Comparison of ENCODE assay signal across 18 cellular contexts in the genomic region with DNA sequence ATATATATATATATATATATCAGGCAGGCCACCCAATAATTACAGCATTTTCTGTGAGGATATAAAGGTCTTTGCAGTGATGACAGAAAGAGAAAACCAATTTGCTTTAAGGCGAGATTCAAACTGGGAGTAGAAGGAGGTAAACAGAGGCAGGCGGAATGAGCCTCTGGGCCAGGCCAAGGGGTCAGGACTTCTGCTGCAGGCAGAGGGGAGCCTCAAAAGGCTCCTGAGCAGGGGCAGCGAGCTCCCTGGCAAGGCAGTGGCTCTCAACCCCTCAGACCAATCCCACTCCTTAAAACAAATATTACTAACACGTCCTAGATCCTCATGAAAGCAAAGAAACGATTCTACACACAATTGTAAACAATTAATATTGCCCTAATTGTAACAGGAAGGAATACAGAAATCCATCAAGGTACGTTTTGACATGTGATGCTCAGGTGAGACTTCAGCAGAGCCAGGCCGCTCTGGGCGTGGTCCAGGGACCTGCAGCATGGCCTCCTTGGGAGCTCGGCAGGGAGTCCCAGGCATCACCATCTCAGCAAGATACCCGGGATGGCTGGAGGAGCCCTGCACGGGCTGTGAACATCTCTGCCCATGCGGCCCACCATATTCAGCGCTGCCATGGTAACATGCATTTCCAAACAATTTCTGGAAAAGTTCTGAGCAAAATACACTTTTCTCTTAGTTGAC. TPM values are rescaled to one million over a fixed set of nuclear protein-coding genes. Genes with fewer than 3 reads are reported as not detected.
DNase-seq lines count a peak whose midpoint lies in the region; ATAC-seq and TF ChIP-seq lines count a peak whose summit lies in the region.
"Had no signal": no experiment of that assay in that cellular context is flagged by ENCODE, and none has a peak within 500 bp of the region (broad histone marks: within the 10 kb centered on the region; RNA-seq: fewer than 3 reads in every experiment).

No MANE protein-coding gene starts in this region.

- H3K9me3 Mint-ChIP-seq in activated CD8-positive, alpha-beta memory T cell treated with anti-CD3 and anti-CD28 coated beads, Interleukin-2, amount 10 ng/mL, durations not matched to agents 7 days and 5 days (ENCODE audit: low read depth) = no peaks in the 10 kb centered on the region
- no peaks in the 10 kb centered on the region for H3K9me3 Mint-ChIP-seq in chondrocyte (ENCODE audit: low read depth)
- H3K9me3 Mint-ChIP-seq: CD4-positive, alpha-beta memory T cell had no signal

- H3K36me3 ChIP-seq in BLaER1 treated with 17β-estradiol and CSF1 and Interleukin-3, amounts not matched to agents 10 nM and 100 nM = peaks cover 27 to 61% (median 41%) of the 10 kb centered on the region in 11 experiments
- H3K36me3 ChIP-seq in parathyroid adenoma (ENCODE audit: control insufficient read depth, insufficient read depth, low read length) = no peaks in the 10 kb centered on the region

- H3K36me3 Mint-ChIP-seq in activated CD8-positive, alpha-beta memory T cell treated with anti-CD3 and anti-CD28 coated beads, Interleukin-2, amount 10 ng/mL, durations not matched to agents 7 days and 5 days = peaks cover 4% of the 10 kb centered on the region
- peaks cover 2% of the 10 kb centered on the region for H3K36me3 Mint-ChIP-seq in chondrocyte (ENCODE audit: low read depth)

- no peak overlapping the region for H3K4me3 ChIP-seq in BLaER1 treated with 17β-estradiol and CSF1 and Interleukin-3, amounts not matched to agents 10 nM and 100 nM
- no peak overlapping the region for H3K4me3 ChIP-seq in parathyroid adenoma (ENCODE audit: low read depth, low read length)
- H3K4me3 ChIP-seq: GM23248 had no signal

- no peak for DNase-seq in activated CD8-positive, alpha-beta memory T cell treated with anti-CD3 and anti-CD28 coated beads, Interleukin-2, amount 10 ng/mL, durations not matched to agents 7 days and 5 days
- DNase-seq in activated CD8-positive, alpha-beta memory T cell treated with anti-CD3 and anti-CD28 coated beads for 24 hours = no peak
- peak; percentile 72 for DNase-seq in chondrocyte (ENCODE audit: low spot score)
- no peak for DNase-seq in NOMO-1 treated with dmso at 0.1 percent for 144 hours (lab: John Stamatoyannopoulos, UW; ENCODE audit: unreplicated experiment)
- DNase-seq in stimulated activated CD4-positive, alpha-beta T cell treated with anti-CD3 and anti-CD28 coated beads, Interleukin-2, amount 100 ng/mL, for 48 hours = no peak
- DNase-seq in NCI-H1048 (lab: John Stamatoyannopoulos, UW) = no peak
- DNase-seq: CD4-positive, alpha-beta memory T cell; DND-41; GF-D8; GM23248; NCI-H146; NCI-H2081 treated with DMSO at 0.1 percent for 48 hours; NCI-H2227 treated with DMSO at 0.1 percent for 48 hours; NCI-H524 treated with DMSO at 0.1 percent for 48 hours; OCI-M1; RPMI8226 had no signal

- peak overlapping the region in 1 of 11 experiments; percentile 24; a peak in 1 of 22 replicates for H3K9ac ChIP-seq in BLaER1 treated with 17β-estradiol and CSF1 and Interleukin-3, amounts not matched to agents 10 nM and 100 nM
- no peak overlapping the region for H3K9ac ChIP-seq in parathyroid adenoma
- H3K9ac ChIP-seq: GM23248 had no signal

- ATAC-seq in activated CD8-positive, alpha-beta memory T cell treated with anti-CD3 and anti-CD28 coated beads, Interleukin-2, amount 10 ng/mL, durations not matched to agents 7 days and 5 days = no peak

- TF ChIP-seq CTCF in chondrocyte (IDR thresholded peaks at IDR 0.05) (no peak), parathyroid adenoma (IDR thresholded peaks at IDR 0.05) (no peak)

- no peak overlapping the region for H2AFZ ChIP-seq in parathyroid adenoma
- H2AFZ ChIP-seq: GM23248 had no signal

- H3K4me1 ChIP-seq in BLaER1 treated with 17β-estradiol and CSF1 and Interleukin-3, amounts not matched to agents 10 nM and 100 nM = peaks cover 30 to 72% (median 58%) of the 10 kb centered on the region in 10 experiments
- peaks cover 18% of the 10 kb centered on the region for H3K4me1 ChIP-seq in parathyroid adenoma

- CTCF ChIA-PET in activated CD8-positive, alpha-beta memory T cell treated with anti-CD3 and anti-CD28 coated beads, Interleukin-2, amount 10 ng/mL, durations not matched to agents 7 days and 5 days (lab: Charles Lee) = interaction anchor here (0.7 to 1.6 kb wide), 4 partner anchors 16 to 47 kb away, joined by 3 to 6 read pairs (median 4); partner anchors contain the start of genes C16orf95 and FBXO31

- H3K4me2 ChIP-seq in BLaER1 treated with 17β-estradiol and CSF1 and Interleukin-3, amounts not matched to agents 10 nM and 100 nM = peak overlapping the region in 8 of 11 experiments; percentile 22 to 94 (median 90); a peak in 12 of 22 replicates
- H3K4me2 ChIP-seq in parathyroid adenoma (ENCODE audit: low read length) = no peak overlapping the region

- peak overlapping the region; percentile 53 for H3K27ac Mint-ChIP-seq in activated CD8-positive, alpha-beta memory T cell treated with anti-CD3 and anti-CD28 coated beads, Interleukin-2, amount 10 ng/mL, durations not matched to agents 7 days and 5 days
- H3K27ac Mint-ChIP-seq in chondrocyte (ENCODE audit: unreplicated experiment) = no peak overlapping the region

- H3K79me2 ChIP-seq in parathyroid adenoma = peaks cover 52% of the 10 kb centered on the region

- H3K4me3 Mint-ChIP-seq in activated CD8-positive, alpha-beta memory T cell treated with anti-CD3 and anti-CD28 coated beads, Interleukin-2, amount 10 ng/mL, durations not matched to agents 7 days and 5 days = no peak overlapping the region
- H3K4me3 Mint-ChIP-seq in chondrocyte (ENCODE audit: unreplicated experiment) = no peak overlapping the region

- no peaks in the 10 kb centered on the region for H3K9me3 ChIP-seq in BLaER1 treated with 17β-estradiol and CSF1 and Interleukin-3, amounts not matched to agents 10 nM and 100 nM (replicated peaks in 1 of 11)
- no peaks in the 10 kb centered on the region for H3K9me3 ChIP-seq in parathyroid adenoma (ENCODE audit: control insufficient read depth, low read length)

- peaks cover 37% of the 10 kb centered on the region for H3K4me1 Mint-ChIP-seq in activated CD8-positive, alpha-beta memory T cell treated with anti-CD3 and anti-CD28 coated beads, Interleukin-2, amount 10 ng/mL, durations not matched to agents 7 days and 5 days
- peaks cover 3% of the 10 kb centered on the region for H3K4me1 Mint-ChIP-seq in chondrocyte (ENCODE audit: low read depth)

- H3K27ac ChIP-seq in BLaER1 treated with 17β-estradiol and CSF1 and Interleukin-3, amounts not matched to agents 10 nM and 100 nM = peak overlapping the region in 2 of 11 experiments; percentile 29 to 47; a peak in 2 of 22 replicates
- H3K27ac ChIP-seq in parathyroid adenoma = peak overlapping the region; percentile 32
- H3K27ac ChIP-seq: GM23248 had no signal

- H4K20me1 ChIP-seq in BLaER1 treated with 17β-estradiol and CSF1 and Interleukin-3, amounts not matched to agents 10 nM and 100 nM = peaks cover 97 to 100% (median 100%) of the 10 kb centered on the region in 11 experiments

- peaks cover 0 to 97% (median 0%) of the 10 kb centered on the region in 11 experiments; a peak in 7 of 22 replicates for H3K27me3 ChIP-seq in BLaER1 treated with 17β-estradiol and CSF1 and Interleukin-3, amounts not matched to agents 10 nM and 100 nM
- H3K27me3 ChIP-seq in parathyroid adenoma (ENCODE audit: control insufficient read depth, insufficient read depth, low read length) = no peaks in the 10 kb centered on the region

- H3K27me3 Mint-ChIP-seq in activated CD8-positive, alpha-beta memory T cell treated with anti-CD3 and anti-CD28 coated beads, Interleukin-2, amount 10 ng/mL, durations not matched to agents 7 days and 5 days = no peaks in the 10 kb centered on the region
- no peaks in the 10 kb centered on the region for H3K27me3 Mint-ChIP-seq in chondrocyte (ENCODE audit: low read depth)
- H3K27me3 Mint-ChIP-seq: CD4-positive, alpha-beta memory T cell had no signal

RNA-seq across cellular contexts. Expression of gene FBXO31, which starts 18.4 kb away (rescaled TPM):
- total RNA-seq in activated CD8-positive, alpha-beta memory T cell treated with anti-CD3 and anti-CD28 coated beads, Interleukin-2, amount 10 ng/mL, durations not matched to agents 7 days and 5 days = 10 to 100 TPM; 38.8 TPM
- total RNA-seq in chondrocyte = 30.3 to 37.2 TPM (median 30.6 TPM) in 3 replicates

RNA-seq across cellular contexts. Expression of gene MAP1LC3B, which starts 27.0 kb away (rescaled TPM):
- total RNA-seq in activated CD8-positive, alpha-beta memory T cell treated with anti-CD3 and anti-CD28 coated beads, Interleukin-2, amount 10 ng/mL, durations not matched to agents 7 days and 5 days = 10 to 100 TPM; 45.4 to 50.8 TPM
- total RNA-seq in chondrocyte = 139 to 189 TPM (median 186 TPM) in 3 replicates

RNA-seq across cellular contexts. Expression of gene C16orf95, which starts 48.0 kb away (rescaled TPM):
- total RNA-seq in activated CD8-positive, alpha-beta memory T cell treated with anti-CD3 and anti-CD28 coated beads, Interleukin-2, amount 10 ng/mL, durations not matched to agents 7 days and 5 days = 10 to 100 TPM; 11.2 to 13.6 TPM
- total RNA-seq in chondrocyte = 6.9 to 8.8 TPM (median 7.2 TPM) in 3 replicates
